Comparison of ENCODE assay signal across 22 cellular contexts in genomic region chr2:170086751-170087150, GRCh38.
"Had no signal": no experiment of that assay in that cellular context is flagged by ENCODE, and none has a peak within 500 bp of the region (broad histone marks: within the 10 kb centered on the region; RNA-seq: fewer than 3 reads in every experiment).

No MANE protein-coding gene starts in this region.

- ATAC-seq: activated CD4-positive, alpha-beta T cell treated with anti-CD3 and anti-CD28 coated beads for 36 hours; effector memory CD8-positive, alpha-beta T cell; stimulated activated naive CD8-positive, alpha-beta T cell treated with anti-CD3 and anti-CD28 coated beads, Interleukin-15, Interleukin-2, amounts not matched to agents 100 U/mL and 50 U/mL, for 24 hours had no signal

- DNase-seq: activated CD4-positive, alpha-beta T cell treated with anti-CD3 and anti-CD28 coated beads for 36 hours; activated CD4-positive, CD25-positive, alpha-beta regulatory T cell; activated effector memory CD4-positive, alpha-beta T cell treated with anti-CD3 and anti-CD28 coated beads, Interleukin-2, amount 50 U/mL, for 16 hours; activated naive CD4-positive, alpha-beta T cell treated with anti-CD3 and anti-CD28 coated beads, Interleukin-2, amount 10 ng/mL, durations not matched to agents 7 days and 5 days; activated naive CD8-positive, alpha-beta T cell treated with anti-CD3 and anti-CD28 coated beads, Interleukin-2, amount 10 ng/mL, durations not matched to agents 7 days and 5 days; brain microvascular endothelial cell; effector memory CD8-positive, alpha-beta T cell; foreskin fibroblast; heart left ventricle; hypothalamus; left ventricle myocardium inferior; posterior cingulate gyrus; right lobe of liver; stimulated activated CD4-positive, alpha-beta T cell treated with anti-CD3 and anti-CD28 coated beads, Interleukin-12 subunit alpha, Interleukin-12 subunit beta, amount 100 ng/mL, for 4 hours; stimulated activated CD4-positive, alpha-beta T cell treated with anti-CD3 and anti-CD28 coated beads, Interleukin-4, amount 100 ng/mL, for 1 hour; stimulated activated naive CD8-positive, alpha-beta T cell treated with anti-CD3 and anti-CD28 coated beads, Interleukin-15, Interleukin-2, amounts not matched to agents 100 U/mL and 50 U/mL, for 24 hours; T-helper 1 cell; testis; transverse colon had no signal

- H3K4me3 ChIP-seq: coronary artery, heart left ventricle, left ventricle myocardium inferior, lung, right lobe of liver, skin epidermis, testis, transverse colon had no signal
